Comparison of ENCODE assay signal across 8 cellular contexts in the genomic region with DNA sequence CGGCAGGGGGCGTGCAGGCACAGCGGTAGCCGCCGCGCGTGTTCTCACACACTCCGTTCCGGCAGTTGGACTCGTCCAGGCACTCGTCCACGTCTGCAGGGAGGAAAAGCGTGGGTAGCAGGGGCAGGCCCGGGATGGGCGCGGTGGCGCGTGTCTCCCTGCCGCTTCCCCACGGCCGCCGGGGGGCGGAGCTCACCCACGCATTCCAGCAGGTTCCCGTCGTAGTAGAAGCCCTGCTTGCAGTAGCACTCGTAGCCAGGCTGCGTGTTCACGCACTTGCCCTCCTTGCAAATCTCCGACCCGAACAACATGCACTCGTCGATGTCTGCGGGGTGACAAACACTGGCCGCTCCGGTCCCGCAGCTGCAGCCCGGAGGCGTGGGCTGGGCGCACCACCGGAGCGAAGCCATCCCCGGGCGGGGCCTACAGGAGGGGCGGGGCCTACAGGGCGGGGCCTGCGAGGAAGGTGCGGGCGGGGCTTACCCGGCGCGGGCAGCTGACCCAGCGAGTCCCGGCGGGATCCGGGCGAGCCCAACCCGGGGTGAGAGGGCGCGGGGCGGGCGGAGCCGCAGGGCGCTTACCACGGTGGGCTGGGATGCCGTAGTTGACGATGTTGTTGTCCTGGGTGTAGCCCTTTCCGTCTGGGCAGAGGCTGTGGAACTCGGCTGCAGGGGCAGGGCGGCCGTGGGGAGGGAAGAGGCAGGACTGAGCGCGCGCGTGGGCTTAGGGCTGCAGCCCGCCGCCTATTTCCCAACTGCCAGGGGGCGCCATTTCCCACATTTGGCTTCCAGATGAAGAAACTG. TPM values are rescaled to one million over a fixed set of nuclear protein-coding genes. Genes with fewer than 3 reads are reported as not detected.
DNase-seq lines count a peak whose midpoint lies in the region; ATAC-seq, FAIRE-seq and TF ChIP-seq lines count a peak whose summit lies in the region.

No MANE protein-coding gene starts in this region.

- no peaks in the 10 kb centered on the region for H3K9me3 ChIP-seq in HUES64 (ENCODE audit: insufficient read depth, low read depth, low read length)
- H3K9me3 ChIP-seq in suprapubic skin: no peaks in the 10 kb centered on the region

- TF ChIP-seq EP300 in suprapubic skin (IDR thresholded peaks at IDR 0.05): no peak

- H3K9ac ChIP-seq in HUES64 (ENCODE audit: low read depth, low read length): peak overlapping the region; percentile 78

- H3K36me3 ChIP-seq in HUES64 (ENCODE audit: insufficient read depth, low read length) (peaks cover 17% of the 10 kb centered on the region), suprapubic skin (peaks cover 35% of the 10 kb centered on the region)

- FAIRE-seq in frontal cortex (lab: Jason Lieb, UNC): no peak

- DNase-seq in DMS53 treated with DMSO at 0.1 percent for 48 hours (lab: John Stamatoyannopoulos, UW; ENCODE audit: unreplicated experiment) (peak; percentile 88), SHP77 treated with DMSO at 0.1 percent for 48 hours (lab: John Stamatoyannopoulos, UW) (peak; percentile 59), frontal cortex (ENCODE audit: low spot score in 2 of 2) (peak; percentile 98 to 99), occipital lobe (lab: John Stamatoyannopoulos, UW) (peak; percentile 92), suprapubic skin (ENCODE audit: low spot score in 2 of 2) (peak; percentile 96 to 97)
- peak; percentile 81 to 87 (median 86) for DNase-seq in activated naive CD4-positive, alpha-beta T cell (lab: John Stamatoyannopoulos, UW)

- H3K4me3 ChIP-seq in HUES64 (ENCODE audit: low read length) (peak overlapping the region; percentile 83), suprapubic skin (peak overlapping the region; percentile 61)

- H3K4me1 ChIP-seq in HUES64 (ENCODE audit: insufficient read depth, low read length): peaks cover 3% of the 10 kb centered on the region; the same call in 1 of the 2 replicates
- H3K4me1 ChIP-seq in suprapubic skin: peaks cover 33% of the 10 kb centered on the region

- ATAC-seq in GM21447 (IDR thresholded peaks at IDR 0.05; ENCODE audit: unreplicated experiment): peak; percentile 74

- 2% methylated on average over 78 of the region's 78 CpGs for WGBS in HUES64
- WGBS in suprapubic skin: 0% methylated on average over 13 of the region's 78 CpGs

- TF ChIP-seq CTCF in suprapubic skin (IDR thresholded peaks at IDR 0.05): peak; percentile 82 to 89

- no peak overlapping the region; the same call in 1 of the 2 replicates for H3K27ac ChIP-seq in HUES64 (ENCODE audit: low read depth, low read length)
- H3K27ac ChIP-seq in suprapubic skin: peak overlapping the region; percentile 95

- peaks cover 66% of the 10 kb centered on the region for H3K27me3 ChIP-seq in HUES64 (ENCODE audit: insufficient read depth, low read length)
- H3K27me3 ChIP-seq in suprapubic skin: no peaks in the 10 kb centered on the region

- TF ChIP-seq POLR2A in suprapubic skin (IDR thresholded peaks at IDR 0.05): no peak

RNA-seq across cellular contexts. Expression of gene SCYL1, which starts 15.6 kb away (rescaled TPM):
- 39.3 TPM for polyA plus RNA-seq in HUES64 (2013, experiment 1 of 2)
- 42.5 TPM for polyA plus RNA-seq in HUES64 (2013, experiment 2 of 2)
- total RNA-seq in frontal cortex (39.1 TPM), occipital lobe (34.2 TPM), suprapubic skin (10 to 100 TPM; 63.2 to 83.6 (median 78.4) TPM)

RNA-seq across cellular contexts. Expression of gene LTBP3, which starts 17.7 kb away (rescaled TPM):
- 5.0 TPM for polyA plus RNA-seq in HUES64 (2013, experiment 1 of 2)
- polyA plus RNA-seq in HUES64 (2013, experiment 2 of 2): 7.1 TPM
- total RNA-seq in frontal cortex (17.5 TPM), occipital lobe (18.4 TPM), suprapubic skin (10 to 100 TPM; 65.1 to 86.7 (median 71.0) TPM)

RNA-seq across cellular contexts. Expression of gene ZNRD2, which starts 29.8 kb away (rescaled TPM):
- 58.0 TPM for polyA plus RNA-seq in HUES64 (2013, experiment 1 of 2)
- 49.1 TPM for polyA plus RNA-seq in HUES64 (2013, experiment 2 of 2)
- 15.9 TPM for total RNA-seq in frontal cortex
- 23.6 TPM for total RNA-seq in occipital lobe
- 10 to 100 TPM; 60.9 to 97.4 (median 77.9) TPM for total RNA-seq in suprapubic skin

RNA-seq across cellular contexts. Expression of gene FAM89B, which starts 31.8 kb away (rescaled TPM):
- 20.7 TPM for polyA plus RNA-seq in HUES64 (2013, experiment 1 of 2)
- 24.2 TPM for polyA plus RNA-seq in HUES64 (2013, experiment 2 of 2)
- total RNA-seq in frontal cortex (19.6 TPM), occipital lobe (22.3 TPM), suprapubic skin (100 to 1,000 TPM in 1 of 4 donors, 10 to 100 TPM in 3; 45.2 to 103 (median 72.0) TPM)

RNA-seq across cellular contexts. Expression of gene EHBP1L1, which starts 35.4 kb away (rescaled TPM):
- 2.9 TPM for polyA plus RNA-seq in HUES64 (2013, experiment 1 of 2)
- 4.2 TPM for polyA plus RNA-seq in HUES64 (2013, experiment 2 of 2)
- total RNA-seq in frontal cortex (8.6 TPM), occipital lobe (9.7 TPM), suprapubic skin (100 to 1,000 TPM in 1 of 4 donors, 10 to 100 TPM in 3; 40.3 to 150 (median 56.2) TPM)
